In the genomic region with DNA sequence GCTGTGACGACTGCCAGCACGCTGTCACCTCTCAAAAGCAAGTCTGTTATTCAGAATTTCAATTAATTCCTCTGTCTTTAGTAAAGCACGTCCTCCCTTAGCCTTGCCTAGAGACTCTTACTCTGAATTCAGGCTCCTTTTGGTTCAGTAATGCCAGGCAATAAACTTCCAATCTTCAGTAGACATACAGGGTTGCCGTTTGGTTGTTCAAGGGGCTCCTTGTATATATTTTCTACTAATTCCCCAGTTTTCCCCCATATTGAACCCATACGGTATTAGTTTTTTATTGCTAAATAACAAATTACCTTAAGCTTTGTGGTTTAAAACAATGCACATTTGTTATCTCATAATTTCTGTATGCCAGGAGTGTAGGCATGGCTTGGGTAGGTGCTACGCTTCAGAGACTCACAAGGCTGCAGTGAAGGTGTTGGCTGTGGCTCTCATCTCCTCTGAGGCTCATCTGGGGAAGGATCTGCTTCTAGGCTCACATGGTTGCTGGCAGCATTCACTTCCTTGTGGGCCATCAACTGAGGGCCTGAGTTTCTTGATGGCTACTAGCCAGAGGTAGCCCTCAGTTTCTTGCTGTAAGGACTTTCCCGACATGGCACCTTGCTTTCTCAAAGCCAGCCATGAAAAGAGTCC, we compare ENCODE assay signal across 11 cellular contexts. TPM values are rescaled to one million over a fixed set of nuclear protein-coding genes. Genes with fewer than 3 reads are reported as not detected.
DNase-seq lines count a peak whose midpoint lies in the region; ATAC-seq and TF ChIP-seq lines count a peak whose summit lies in the region.
"Had no signal": no experiment of that assay in that cellular context is flagged by ENCODE, and none has a peak within 500 bp of the region (broad histone marks: within the 10 kb centered on the region; RNA-seq: fewer than 3 reads in every experiment).

No MANE protein-coding gene starts in this region.

- H3K27me3 ChIP-seq in mammary epithelial cell (ENCODE audit: insufficient read depth, low read length) (no peaks in the 10 kb centered on the region), kidney epithelial cell (ENCODE audit: control insufficient read depth, insufficient read depth, low read length) (no peaks in the 10 kb centered on the region), upper lobe of right lung (no peaks in the 10 kb centered on the region)

- no peak overlapping the region for H3K4me2 ChIP-seq in mammary epithelial cell (ENCODE audit: insufficient read depth, low read depth, low read length)

- H3K27ac ChIP-seq in mammary epithelial cell (ENCODE audit: insufficient read depth, low read depth, low read length) (no peak overlapping the region), upper lobe of right lung (no peak overlapping the region)

- intact Hi-C loops in MCF 10A (cut with micrococcal nuclease) (no loop called here), mammary epithelial cell (cut with micrococcal nuclease) (no loop called here), upper lobe of right lung (cut with DNase I) (no loop called here)

- TF ChIP-seq CTCF in MCF 10A (IDR thresholded peaks at IDR 0.05; ENCODE audit: unreplicated experiment) (no peak), mammary epithelial cell (conservative IDR thresholded peaks at IDR 0.05 in 1 of 2, IDR thresholded peaks at IDR 0.05 in 1 of 2; ENCODE audit: extremely low read depth in 1 of 2, insufficient read depth in 1 of 2, low read depth in 1 of 2, low read length in 2 of 2) (no peak), kidney epithelial cell (IDR thresholded peaks at IDR 0.05; ENCODE audit: insufficient read depth, low read length, poor library complexity, severe bottlenecking) (no peak), upper lobe of right lung (IDR thresholded peaks at IDR 0.05) (no peak)

- H3K36me3 Mint-ChIP-seq in MCF 10A (ENCODE audit: insufficient read depth, unreplicated experiment) = no peaks in the 10 kb centered on the region
- H3K36me3 Mint-ChIP-seq in activated naive CD8-positive, alpha-beta T cell = peaks cover 2% of the 10 kb centered on the region

- H3K4me3 ChIP-seq in mammary epithelial cell (replicated peaks in 1 of 3; ENCODE audit: insufficient read depth in 1 of 3, low read depth in 2 of 3, low read length in 3 of 3) = no peak overlapping the region
- peak overlapping the region; percentile 22 for H3K4me3 ChIP-seq in kidney epithelial cell (ENCODE audit: low read depth, low read length)
- H3K4me3 ChIP-seq in upper lobe of right lung = peak overlapping the region; percentile 23
- H3K4me3 ChIP-seq: lung had no signal

- H3K4me3 Mint-ChIP-seq in MCF 10A (ENCODE audit: unreplicated experiment) = peak overlapping the region; percentile 71
- peak overlapping the region; percentile 27 for H3K4me3 Mint-ChIP-seq in activated naive CD8-positive, alpha-beta T cell

- no TSS peak for BruUV-seq in MCF 10A (replicated peaks; lab: Mats Ljungman, UMichigan)
- BruUV-seq in mammary epithelial cell (replicated peaks; lab: Mats Ljungman, UMichigan) = no TSS peak

- H3K4me1 ChIP-seq in mammary epithelial cell (ENCODE audit: insufficient read depth, low read length) = no peaks in the 10 kb centered on the region
- H3K4me1 ChIP-seq in upper lobe of right lung = peaks cover 15% of the 10 kb centered on the region

- H4K20me1 ChIP-seq in mammary epithelial cell (ENCODE audit: insufficient read depth, low read length) = no peaks in the 10 kb centered on the region

- H3K4me1 Mint-ChIP-seq in MCF 10A (ENCODE audit: insufficient read depth, unreplicated experiment) = peaks cover 8% of the 10 kb centered on the region
- H3K4me1 Mint-ChIP-seq in activated naive CD8-positive, alpha-beta T cell (ENCODE audit: low read depth) = peaks cover 79% of the 10 kb centered on the region

- CTCF ChIA-PET in MCF 10A (lab: Yijun Ruan, JAX) (interaction anchor here (0.7 to 3.7 kb wide), 3 partner anchors 9 to 409 kb away, joined by 4 to 28 read pairs (median 22); no protein-coding TSS in a partner anchor), mammary epithelial cell (lab: Charles Lee; ENCODE audit: low non-redundant PET) (no interaction called here)

- H3K9me3 ChIP-seq in mammary epithelial cell (replicated peaks; ENCODE audit: insufficient read depth, low read length) = no peaks in the 10 kb centered on the region
- H3K9me3 ChIP-seq in upper lobe of right lung = no peaks in the 10 kb centered on the region

- no peak for DNase-seq in MCF 10A (ENCODE audit: unreplicated experiment)
- DNase-seq in mammary epithelial cell = no peak
- DNase-seq in kidney epithelial cell (ENCODE audit: low read depth) = no peak
- DNase-seq in upper lobe of right lung = no peak
- no peak for DNase-seq in cerebellum (ENCODE audit: low spot score)
- DNase-seq in activated CD4-positive, alpha-beta T cell treated with anti-CD3 and anti-CD28 coated beads for 1 hour = no peak
- DNase-seq: COR-L47, NCI-H2029 treated with DMSO at 0.1 percent for 48 hours had no signal

- no peak overlapping the region for H3K9ac ChIP-seq in mammary epithelial cell (ENCODE audit: insufficient read depth, low read length)

- H3K27me3 Mint-ChIP-seq in MCF 10A (ENCODE audit: insufficient read depth, unreplicated experiment) = no peaks in the 10 kb centered on the region
- H3K27me3 Mint-ChIP-seq in activated naive CD8-positive, alpha-beta T cell = no peaks in the 10 kb centered on the region

- no peak overlapping the region for H2AFZ ChIP-seq in mammary epithelial cell (ENCODE audit: low read depth, low read length)

- no peaks in the 10 kb centered on the region for H3K36me3 ChIP-seq in mammary epithelial cell (ENCODE audit: insufficient read depth, low read length)
- no peaks in the 10 kb centered on the region for H3K36me3 ChIP-seq in kidney epithelial cell (ENCODE audit: control insufficient read depth, insufficient read depth, low read length)
- H3K36me3 ChIP-seq in upper lobe of right lung = no peaks in the 10 kb centered on the region

- in situ Hi-C loops in mammary epithelial cell (cut with MboI; ENCODE audit: low sequenced_read_pairs in 2 of 2) = no loop called here

- no peaks in the 10 kb centered on the region for H3K9me3 Mint-ChIP-seq in MCF 10A (ENCODE audit: unreplicated experiment)
- peaks cover 4% of the 10 kb centered on the region for H3K9me3 Mint-ChIP-seq in activated naive CD8-positive, alpha-beta T cell (ENCODE audit: low read depth)

- POLR2A ChIA-PET in MCF 10A (lab: Yijun Ruan, JAX) = interaction anchor here (1.1 to 1.3 kb wide), 2 partner anchors 15 to 92 kb away, joined by 4 read pairs; no protein-coding TSS in a partner anchor

- H3K79me2 ChIP-seq in mammary epithelial cell (ENCODE audit: insufficient read depth, low read length) = no peaks in the 10 kb centered on the region

- ATAC-seq in upper lobe of right lung = peak; percentile 58
- ATAC-seq in GM21423 (IDR thresholded peaks at IDR 0.05; ENCODE audit: unreplicated experiment) = no peak

- 97% methylated on average over 5 of the region's 7 CpGs for WGBS in mammary epithelial cell (ENCODE audit: low coverage, missing lambda C conversion rate)

- dilution Hi-C loops in mammary epithelial cell (cut with HindIII; ENCODE audit: low sequenced_read_pairs) = no loop called here

- H3K27ac Mint-ChIP-seq in MCF 10A (ENCODE audit: low read depth, unreplicated experiment) = peak overlapping the region; percentile 69
- peak overlapping the region; percentile 64 for H3K27ac Mint-ChIP-seq in activated naive CD8-positive, alpha-beta T cell

RNA-seq across cellular contexts. Expression of a gene that starts 7.3 kb away (rescaled TPM):
- not detected in 2 replicates for total RNA-seq in MCF 10A (2022)
- not detected for total RNA-seq in mammary epithelial cell
- not detected for polyA plus RNA-seq in mammary epithelial cell
- not detected for polyA minus RNA-seq in mammary epithelial cell
- not detected in 2 replicates for total RNA-seq in kidney epithelial cell
- 3.4 TPM for total RNA-seq in upper lobe of right lung
- total RNA-seq in cerebellum = not detected

RNA-seq across cellular contexts. Expression of a gene that starts 20.5 kb away (rescaled TPM):
- total RNA-seq in MCF 10A (2022) (not detected in 2 replicates), mammary epithelial cell (not detected), kidney epithelial cell (3.7 and 4.2 TPM in 2 replicates), upper lobe of right lung (14.5 TPM), cerebellum (0.64 TPM)
- polyA plus RNA-seq in mammary epithelial cell = not detected
- polyA minus RNA-seq in mammary epithelial cell = not detected

Comparison
In these comparisons a context has a peak if more than half of its experiments do, and no peak if none do; other contexts are left out.
1. H3K4me3 ChIP-seq: peak in kidney epithelial cell (single experiment) and upper lobe of right lung (single experiment); none in mammary epithelial cell (0 of 3).